Comparison of ENCODE assay signal across 8 cellular contexts in genomic region chr13:40982772-40983171, GRCh38. TPM values are rescaled to one million over a fixed set of nuclear protein-coding genes. Genes with fewer than 3 reads are reported as not detected.
DNase-seq lines count a peak whose midpoint lies in the region; ATAC-seq and TF ChIP-seq lines count a peak whose summit lies in the region.

No MANE protein-coding gene starts in this region.

- intact Hi-C loops in CD4-positive, alpha-beta memory T cell (cut with micrococcal nuclease) = loop anchor here (1.0 to 10.0 kb wide), 4 partner anchors 8 to 318 kb away; partner anchors contain the start of genes FOXO1, MRPS31 and MTRF1
- intact Hi-C loops in activated CD4-positive, alpha-beta T cell treated with anti-CD3 and anti-CD28 coated beads for 36 hours (cut with DNase I, micrococcal nuclease) = loop anchor here (1.0 to 10.0 kb wide), 10 partner anchors 22 to 958 kb away; partner anchors contain the start of genes FOXO1 (in 1 of the 2), MRPS31 (in 1 of the 2) and WBP4 (in 1 of the 2)
- intact Hi-C loops in psoas muscle (cut with DNase I) = no loop called here

- no peaks in the 10 kb centered on the region for H3K27me3 Mint-ChIP-seq in CD4-positive, alpha-beta memory T cell
- no peaks in the 10 kb centered on the region for H3K27me3 Mint-ChIP-seq in activated CD4-positive, alpha-beta T cell treated with anti-CD3 and anti-CD28 coated beads for 36 hours

- peaks cover 49% of the 10 kb centered on the region for H3K4me1 ChIP-seq in CD4-positive, alpha-beta memory T cell (ENCODE audit: insufficient read depth, low read length)
- peaks cover 47% of the 10 kb centered on the region for H3K4me1 ChIP-seq in psoas muscle

- DNase-seq in CD4-positive, alpha-beta memory T cell = peak; percentile 78 to 90 (median 84)
- DNase-seq in activated CD4-positive, alpha-beta T cell treated with anti-CD3 and anti-CD28 coated beads for 36 hours = peak; percentile 70
- DNase-seq in psoas muscle = no peak
- no peak for DNase-seq in middle frontal gyrus (ENCODE audit: extremely low spot score, low spot score)
- no peak for DNase-seq in HuH-7.5 (ENCODE audit: low spot score)

- H3K4me3 ChIP-seq in CD4-positive, alpha-beta memory T cell (ENCODE audit: low read length in 2 of 2) = peak overlapping the region; percentile 76 to 90
- H3K4me3 ChIP-seq in psoas muscle = peak overlapping the region; percentile 44

- H3K4me1 Mint-ChIP-seq in CD4-positive, alpha-beta memory T cell = peaks cover 38 to 57% (median 45%) of the 10 kb centered on the region in 4 donors
- H3K4me1 Mint-ChIP-seq in activated CD4-positive, alpha-beta T cell treated with anti-CD3 and anti-CD28 coated beads for 36 hours = peaks cover 66% of the 10 kb centered on the region

- peak; percentile 69 for ATAC-seq in GM19395 (IDR thresholded peaks at IDR 0.05; ENCODE audit: unreplicated experiment)
- ATAC-seq in HG03520 (IDR thresholded peaks at IDR 0.05; ENCODE audit: unreplicated experiment) = peak; percentile 49
- ATAC-seq in activated CD4-positive, alpha-beta T cell treated with anti-CD3 and anti-CD28 coated beads for 36 hours = peak; percentile 62
- ATAC-seq in esophagus mucosa = peak; percentile 66
- peak in 2 of 4 donors; percentile 40 to 41 for ATAC-seq in psoas muscle

- H3K9me3 ChIP-seq in CD4-positive, alpha-beta memory T cell (ENCODE audit: control insufficient read depth in 1 of 2, low read length in 2 of 2) = no peaks in the 10 kb centered on the region
- no peaks in the 10 kb centered on the region for H3K9me3 ChIP-seq in psoas muscle

- H3K27ac ChIP-seq in CD4-positive, alpha-beta memory T cell (ENCODE audit: low read depth, low read length) = peak overlapping the region; percentile 82
- peak overlapping the region; percentile 61 for H3K27ac ChIP-seq in psoas muscle

- H3K4me3 Mint-ChIP-seq in CD4-positive, alpha-beta memory T cell = peak overlapping the region; percentile 82 to 98 (median 92)
- peak overlapping the region; percentile 91 for H3K4me3 Mint-ChIP-seq in activated CD4-positive, alpha-beta T cell treated with anti-CD3 and anti-CD28 coated beads for 36 hours

- POLR2A ChIA-PET in CD4-positive, alpha-beta memory T cell (lab: Charles Lee; ENCODE audit: partially characterized antibody) = interaction anchor here (1.0 to 19.9 kb wide), 7 partner anchors 13 to 77 kb away, joined by 3 to 226 read pairs (median 31); partner anchors contain the start of genes ELF1 and WBP4
- POLR2A ChIA-PET in activated CD4-positive, alpha-beta T cell treated with anti-CD3 and anti-CD28 coated beads for 36 hours (lab: Charles Lee) = no interaction called here

- no peaks in the 10 kb centered on the region for H3K36me3 ChIP-seq in CD4-positive, alpha-beta memory T cell (ENCODE audit: insufficient read depth, low read length)
- no peaks in the 10 kb centered on the region for H3K36me3 ChIP-seq in psoas muscle (ENCODE audit: insufficient read depth in 1 of 2, low read depth in 1 of 2)

- H3K36me3 Mint-ChIP-seq in CD4-positive, alpha-beta memory T cell = peaks cover 10 to 40% of the 10 kb centered on the region in 2 donors
- peaks cover 31% of the 10 kb centered on the region for H3K36me3 Mint-ChIP-seq in activated CD4-positive, alpha-beta T cell treated with anti-CD3 and anti-CD28 coated beads for 36 hours (ENCODE audit: low read depth)

- WGBS in psoas muscle, 3 donors = 18 to 29% (median 18%) methylated on average over 3 of the region's 3 CpGs

- CTCF ChIA-PET in CD4-positive, alpha-beta memory T cell (lab: Charles Lee; ENCODE audit: partially characterized antibody) = interaction anchor here (1.1 to 2.0 kb wide), 2 partner anchors 8 to 36 kb away, joined by 3 to 7 read pairs; partner anchors contain the start of gene ELF1
- CTCF ChIA-PET in activated CD4-positive, alpha-beta T cell treated with anti-CD3 and anti-CD28 coated beads for 36 hours (lab: Charles Lee) = interaction anchor here (0.7 to 1.2 kb wide), 3 partner anchors 8 to 71 kb away, joined by 3 to 4 read pairs (median 3); no protein-coding TSS in a partner anchor

- H3K9me3 Mint-ChIP-seq in CD4-positive, alpha-beta memory T cell = no peaks in the 10 kb centered on the region
- H3K9me3 Mint-ChIP-seq in activated CD4-positive, alpha-beta T cell treated with anti-CD3 and anti-CD28 coated beads for 36 hours (ENCODE audit: low read depth) = no peaks in the 10 kb centered on the region

- peak overlapping the region; percentile 95 to 99 (median 97) for H3K27ac Mint-ChIP-seq in CD4-positive, alpha-beta memory T cell
- H3K27ac Mint-ChIP-seq in activated CD4-positive, alpha-beta T cell treated with anti-CD3 and anti-CD28 coated beads for 36 hours = peak overlapping the region; percentile 92

- no peaks in the 10 kb centered on the region for H3K27me3 ChIP-seq in CD4-positive, alpha-beta memory T cell (ENCODE audit: insufficient read depth, low read length)
- no peaks in the 10 kb centered on the region for H3K27me3 ChIP-seq in psoas muscle (ENCODE audit: insufficient read depth in 3 of 3, low read length in 2 of 3)

- no peak for TF ChIP-seq CTCF in psoas muscle (IDR thresholded peaks at IDR 0.05)

RNA-seq across cellular contexts. Expression of gene ELF1, which starts 36.3 kb away (rescaled TPM):
- 100 to 1,000 TPM; 188 to 192 TPM for total RNA-seq in CD4-positive, alpha-beta memory T cell
- polyA plus RNA-seq in CD4-positive, alpha-beta memory T cell = 100 to 1,000 TPM; 136 to 149 TPM
- total RNA-seq in activated CD4-positive, alpha-beta T cell treated with anti-CD3 and anti-CD28 coated beads for 36 hours = 10 to 100 TPM; 75.2 to 87.0 TPM
- 68.9 TPM for total RNA-seq in esophagus mucosa
- total RNA-seq in psoas muscle = 10 to 100 TPM; 20.5 to 25.9 (median 22.6) TPM
- polyA plus RNA-seq in psoas muscle = 10 to 100 TPM in 2 of 3 donors, 1 to 10 TPM in 1; 7.3 to 28.6 (median 13.0) TPM

Comparison
In these comparisons a context has a peak if more than half of its experiments do, and no peak if none do; other contexts are left out.
1. DNase-seq: peak in CD4-positive, alpha-beta memory T cell (5 of 5) and activated CD4-positive, alpha-beta T cell treated with anti-CD3 and anti-CD28 coated beads for 36 hours (single experiment); none in psoas muscle (0 of 2), middle frontal gyrus (single experiment) and HuH-7.5 (single experiment).
2. intact Hi-C loops: an anchor here in CD4-positive, alpha-beta memory T cell (1.0 to 10.0 kb wide) and activated CD4-positive, alpha-beta T cell treated with anti-CD3 and anti-CD28 coated beads for 36 hours (1.0 to 10.0 kb wide); none called in psoas muscle.